Comparison of ENCODE assay signal across 18 cellular contexts in genomic region chr7:30246392-30246791, GRCh38. TPM values are rescaled to one million over a fixed set of nuclear protein-coding genes. Genes with fewer than 3 reads are reported as not detected.
A peak's percentile ranks its signal among the peaks of the same experiment; 100 is the strongest.
DNase-seq lines count a peak whose midpoint lies in the region; ATAC-seq, FAIRE-seq and TF ChIP-seq lines count a peak whose summit lies in the region.
"Had no signal": no experiment of that assay in that cellular context is flagged by ENCODE, and none has a peak within 500 bp of the region (broad histone marks: within the 10 kb centered on the region; RNA-seq: fewer than 3 reads in every experiment).

No MANE protein-coding gene starts in this region.

- H2BK15ac ChIP-seq in IMR-90 (ENCODE audit: low read depth, low read length), result no peak overlapping the region

- no peak overlapping the region for H2AK5ac ChIP-seq in IMR-90 (ENCODE audit: low read depth, low read length)

- H3K4me1 Mint-ChIP-seq in T-cell, result peaks cover 30 to 31% (median 30%) of the 10 kb centered on the region in 3 donors

- H3K4me2 ChIP-seq in IMR-90 (ENCODE audit: low read depth, low read length), result no peak overlapping the region
- no peak overlapping the region for H3K4me2 ChIP-seq in K562 (ENCODE audit: insufficient read depth, low read length)
- H3K4me2 ChIP-seq: KMS-11 had no signal

- H3K9ac ChIP-seq in IMR-90 (ENCODE audit: low read depth, low read length) (no peak overlapping the region), K562 (ENCODE audit: insufficient read depth in 1 of 2, low read depth in 2 of 2, low read length in 2 of 2) (no peak overlapping the region)
- H3K9ac ChIP-seq: KMS-11 had no signal

- no peaks in the 10 kb centered on the region for H3K9me1 ChIP-seq in IMR-90 (ENCODE audit: insufficient read depth, low read length)
- H3K9me1 ChIP-seq in K562 (ENCODE audit: control insufficient read depth, insufficient read depth, low read length), result no peaks in the 10 kb centered on the region

- no peak overlapping the region for H4K91ac ChIP-seq in IMR-90 (ENCODE audit: insufficient read depth, low read depth, low read length)

- FAIRE-seq in K562 (lab: Jason Lieb, UNC), result no peak
- FAIRE-seq: GM12878, RCC 7860 had no signal

- H3K18ac ChIP-seq in IMR-90 (ENCODE audit: low read depth, low read length), result no peak overlapping the region

- intact Hi-C loops in heart left ventricle (cut with DNase I), result loop anchor here in 1 of 10 donors (10.0 kb wide), 1 partner anchor 72 kb away; no protein-coding TSS in a partner anchor
- intact Hi-C loops in IMR-90 (cut with micrococcal nuclease), result no loop called here
- intact Hi-C loops in K562 (cut with micrococcal nuclease), result no loop called here
- intact Hi-C loops in right cardiac atrium (cut with DNase I), result loop anchor here in 1 of 4 donors (10.0 kb wide), 1 partner anchor 82 kb away; no protein-coding TSS in a partner anchor
- intact Hi-C loops in mucosa of descending colon (cut with DNase I, micrococcal nuclease), result no loop called here

- CTCF ChIA-PET in IMR-90 (lab: Yijun Ruan, JAX), result no interaction called here
- CTCF ChIA-PET in K562 (lab: Yijun Ruan, JAX; ENCODE audit: low intra/inter-chr PET ratio), result no interaction called here
- CTCF ChIA-PET in T-cell (lab: Charles Lee), result interaction anchor here in 1 of 2 donors (0.8 kb wide), 1 partner anchor 109 kb away, joined by 4 read pairs; no protein-coding TSS in a partner anchor

- BruUV-seq in IMR-90 (replicated peaks; lab: Mats Ljungman, UMichigan) (no TSS peak), K562 (replicated peaks; lab: Mats Ljungman, UMichigan) (no TSS peak)

- no peaks in the 10 kb centered on the region for H4K20me1 ChIP-seq in IMR-90 (ENCODE audit: insufficient read depth, low read length)
- H4K20me1 ChIP-seq in K562 (replicated peaks; ENCODE audit: control insufficient read depth, insufficient read depth, low read length), result no peaks in the 10 kb centered on the region

- no peak overlapping the region for H3K4ac ChIP-seq in IMR-90 (ENCODE audit: low read depth, low read length)

- H3K79me1 ChIP-seq in IMR-90 (ENCODE audit: low read depth in 1 of 2, low read length in 2 of 2), result no peaks in the 10 kb centered on the region

- dilution Hi-C loops in IMR-90 (cut with HindIII; ENCODE audit: low sequenced_read_pairs, unreplicated experiment), result no loop called here

- H2BK120ac ChIP-seq in IMR-90 (ENCODE audit: low read depth, low read length), result no peak overlapping the region

- H3K36me3 ChIP-seq in heart left ventricle (no peaks in the 10 kb centered on the region), right atrium auricular region (no peaks in the 10 kb centered on the region), IMR-90 (ENCODE audit: control insufficient read depth, insufficient read depth, low read length) (no peaks in the 10 kb centered on the region), K562 (ENCODE audit: control insufficient read depth, insufficient read depth, low read length) (no peaks in the 10 kb centered on the region), mucosa of descending colon (ENCODE audit: low read depth) (no peaks in the 10 kb centered on the region)
- H3K36me3 ChIP-seq: BE2C had no signal

- TF ChIP-seq CTCF in heart left ventricle (IDR thresholded peaks at IDR 0.05), result no peak
- TF ChIP-seq CTCF in right atrium auricular region (IDR thresholded peaks at IDR 0.05), result no peak
- no peak for TF ChIP-seq CTCF in IMR-90 (conservative IDR thresholded peaks at IDR 0.05; ENCODE audit: low read depth, low read length)
- TF ChIP-seq CTCF in K562 (IDR thresholded peaks at IDR 0.05 in 2 of 3, conservative IDR thresholded peaks at IDR 0.05 in 1 of 3; ENCODE audit: insufficient read depth in 2 of 3, low read depth in 1 of 3, low read length in 3 of 3), result no peak
- no peak for TF ChIP-seq CTCF in mucosa of descending colon (IDR thresholded peaks at IDR 0.05)

- in situ Hi-C loops in IMR-90 (cut with MboI; ENCODE audit: low sequenced_read_pairs) (no loop called here), K562 (cut with MboI) (no loop called here)

- H4K5ac ChIP-seq in IMR-90 (ENCODE audit: low read depth, low read length), result no peak overlapping the region

- DNase-seq in heart left ventricle, result no peak
- no peak for DNase-seq in right atrium auricular region (ENCODE audit: low spot score)
- no peak for DNase-seq in IMR-90
- DNase-seq in K562 (ENCODE audit: extremely low read depth in 1 of 4, low spot score in 3 of 4), result no peak
- peak; percentile 16 to 38 (median 32) for DNase-seq in right cardiac atrium
- DNase-seq in NCI-H524 treated with DMSO at 0.1 percent for 48 hours (lab: John Stamatoyannopoulos, UW), result no peak
- DNase-seq in T-cell, result no peak
- DNase-seq in mucosa of descending colon, result no peak
- DNase-seq: BE2C, DMS79 treated with DMSO at 0.1 percent for 48 hours, H7, NCI-H1694, NCI-H2081 treated with DMSO at 0.1 percent for 48 hours, NCI-H748 treated with DMSO at 0.1 percent for 48 hours had no signal

- POLR2A ChIA-PET in IMR-90 (lab: Charles Lee; ENCODE audit: unreplicated experiment), result no interaction called here
- POLR2A ChIA-PET in K562 (lab: Yijun Ruan, JAX), result no interaction called here
- POLR2A ChIA-PET in T-cell (lab: Charles Lee), result no interaction called here

- no peaks in the 10 kb centered on the region for H3K79me2 ChIP-seq in K562 (ENCODE audit: control insufficient read depth, insufficient read depth, low read length)

- H3K4me1 ChIP-seq in heart left ventricle, result peaks cover 0 to 35% (median 8%) of the 10 kb centered on the region in 12 donors
- no peaks in the 10 kb centered on the region for H3K4me1 ChIP-seq in right atrium auricular region
- H3K4me1 ChIP-seq in IMR-90 (ENCODE audit: control insufficient read depth, insufficient read depth, low read length), result no peaks in the 10 kb centered on the region
- peaks cover 0 to 3% of the 10 kb centered on the region in 2 experiments; a peak in 1 of 5 replicates for H3K4me1 ChIP-seq in K562 (replicated peaks in 1 of 2; ENCODE audit: control insufficient read depth in 2 of 2, insufficient read depth in 2 of 2, low read length in 2 of 2)
- no peaks in the 10 kb centered on the region for H3K4me1 ChIP-seq in right cardiac atrium (ENCODE audit: control insufficient read depth, insufficient read depth, low read length)
- H3K4me1 ChIP-seq in mucosa of descending colon (ENCODE audit: low read depth), result no peaks in the 10 kb centered on the region
- H3K4me1 ChIP-seq: BE2C had no signal

- no peak overlapping the region for H2BK5ac ChIP-seq in IMR-90 (ENCODE audit: low read depth, low read length, poor library complexity, severe bottlenecking)

- H2AFZ ChIP-seq in IMR-90 (replicated peaks; ENCODE audit: low read length, poor library complexity) (peak overlapping the region; percentile 6), K562 (ENCODE audit: low read depth, low read length) (no peak overlapping the region)

- TF ChIP-seq POLR2A in heart left ventricle (IDR thresholded peaks at IDR 0.05) (no peak), IMR-90 (IDR thresholded peaks at IDR 0.05; ENCODE audit: low read depth, low read length) (no peak), K562 (conservative IDR thresholded peaks at IDR 0.05) (no peak)

- no peak overlapping the region for H3K27ac Mint-ChIP-seq in T-cell

- no peak for TF ChIP-seq EP300 in K562 (IDR thresholded peaks at IDR 0.05; ENCODE audit: low read length)

- peak in 3 of 4 donors; percentile 47 to 54 (median 50) for ATAC-seq in heart left ventricle
- ATAC-seq in IMR-90 (ENCODE audit: low read depth), result no peak
- no peak for ATAC-seq in K562
- ATAC-seq in right cardiac atrium, result peak; percentile 32 to 57
- ATAC-seq in T-cell (replicated peaks in 1 of 4), result no peak
- no peak for ATAC-seq in mucosa of descending colon
- ATAC-seq: GM12878 had no signal

- no peak overlapping the region for H3K4me3 Mint-ChIP-seq in T-cell

- H3K56ac ChIP-seq in IMR-90 (ENCODE audit: extremely low read depth, insufficient read depth, low read length), result no peak overlapping the region

- no peak for TF ChIP-seq RAD21 in IMR-90 (IDR thresholded peaks at IDR 0.05; ENCODE audit: low read length)
- TF ChIP-seq RAD21 in K562 (CRISPR knock-in tag; conservative IDR thresholded peaks at IDR 0.05 in 1 of 2, IDR thresholded peaks at IDR 0.05 in 1 of 2), result no peak

- no peak overlapping the region for H3K4me3 ChIP-seq in heart left ventricle
- no peak overlapping the region for H3K4me3 ChIP-seq in right atrium auricular region
- no peak overlapping the region for H3K4me3 ChIP-seq in IMR-90 (ENCODE audit: insufficient read depth, low read depth, low read length)
- H3K4me3 ChIP-seq in K562, result no peak overlapping the region
- no peak overlapping the region for H3K4me3 ChIP-seq in right cardiac atrium (ENCODE audit: low read length)
- H3K4me3 ChIP-seq in mucosa of descending colon, result no peak overlapping the region
- H3K4me3 ChIP-seq: GM12878 had no signal

- H3K27ac ChIP-seq in heart left ventricle (no peak overlapping the region), right atrium auricular region (no peak overlapping the region), IMR-90 (ENCODE audit: insufficient read depth, low read length) (no peak overlapping the region), K562 (ENCODE audit: extremely low read depth, low read depth, low read length) (no peak overlapping the region), right cardiac atrium (ENCODE audit: low read length) (no peak overlapping the region)
- H3K27ac ChIP-seq: HL-60, KMS-11 had no signal

- H3K27me3 ChIP-seq in heart left ventricle (no peaks in the 10 kb centered on the region), right atrium auricular region (no peaks in the 10 kb centered on the region), IMR-90 (ENCODE audit: control insufficient read depth, insufficient read depth, low read length) (peaks cover 22% of the 10 kb centered on the region), K562 (ENCODE audit: control insufficient read depth in 2 of 2, insufficient read depth in 2 of 2, low read length in 2 of 2) (peaks cover 13 to 35% of the 10 kb centered on the region in 2 experiments; a peak in 4 of 5 replicates), right cardiac atrium (ENCODE audit: control insufficient read depth, insufficient read depth) (no peaks in the 10 kb centered on the region)
- H3K27me3 ChIP-seq: BE2C had no signal

- H3K23ac ChIP-seq in IMR-90 (ENCODE audit: low read depth, low read length), result no peak overlapping the region

- WGBS in heart left ventricle, 4 donors, result 64 to 88% (median 79%) methylated on average over 6 to 8 of the region's 8 CpGs
- 61% methylated on average over 4 of the region's 8 CpGs; no CpG with 5 or more reads in 1 of the 2 experiments for WGBS in IMR-90 (ENCODE audit: extremely low coverage in 2 of 2, insufficient read length in 1 of 2), 2 experiments
- WGBS in K562 (ENCODE audit: insufficient coverage, low coverage, missing lambda C conversion rate), result 0% methylated on average over 8 of the region's 8 CpGs
- 72% methylated on average over 8 of the region's 8 CpGs for WGBS in right cardiac atrium

- H3K27me3 Mint-ChIP-seq in T-cell, result peaks cover 0 to 5% of the 10 kb centered on the region in 2 donors

- H3K14ac ChIP-seq in IMR-90 (replicated peaks; ENCODE audit: low read depth, low read length), result no peak overlapping the region

- H3K36me3 Mint-ChIP-seq in T-cell, result no peaks in the 10 kb centered on the region

- H4K8ac ChIP-seq in IMR-90 (ENCODE audit: low read depth in 2 of 2, low read length in 2 of 2), result no peak overlapping the region

- no peak overlapping the region for H2AK9ac ChIP-seq in IMR-90 (replicated peaks; ENCODE audit: low read depth, low read length, poor library complexity)

- H3K9me3 ChIP-seq in heart left ventricle (no peaks in the 10 kb centered on the region), right atrium auricular region (no peaks in the 10 kb centered on the region), IMR-90 (ENCODE audit: control insufficient read depth, insufficient read depth, low read length) (no peaks in the 10 kb centered on the region), K562 (replicated peaks; ENCODE audit: control insufficient read depth, insufficient read depth, low read depth, low read length) (no peaks in the 10 kb centered on the region), right cardiac atrium (ENCODE audit: control insufficient read depth, low read length) (no peaks in the 10 kb centered on the region), mucosa of descending colon (no peaks in the 10 kb centered on the region)
- H3K9me3 ChIP-seq: BE2C had no signal

- no peak overlapping the region for H2BK20ac ChIP-seq in IMR-90 (ENCODE audit: low read depth, low read length)

- H3K9me3 Mint-ChIP-seq in T-cell, result no peaks in the 10 kb centered on the region

RNA-seq across cellular contexts. Expression of gene ZNRF2, which starts 38.0 kb away (rescaled TPM):
- total RNA-seq in heart left ventricle (10 to 100 TPM in 6 of 9 donors, 1 to 10 TPM in 3; 7.3 to 15.2 (median 10.9) TPM), right atrium auricular region (1 to 10 TPM; 7.6 to 9.7 TPM), IMR-90 (2012; rRNA removed) (0.54 and 0.83 TPM in 2 replicates), K562 (2014; rRNA removed) (13.9 and 18.1 TPM in 2 replicates), K562 (2014; rRNA removed; fragmentation: Illumina TruSeq; extraction: Trizol) (6.8 and 8.1 TPM in 2 replicates), K562 (2015; rRNA removed; fragmentation: Illumina TruSeq; extraction: Trizol) (5.2 and 5.9 TPM in 2 replicates), K562 (2021) (8.3 and 9.4 TPM in 2 replicates), right cardiac atrium (1 to 10 TPM; 5.8 to 8.5 (median 7.0) TPM), T-cell (10 to 100 TPM; 22.4 to 38.4 (median 30.8) TPM), mucosa of descending colon (10 to 100 TPM; 34.0 to 53.3 (median 40.5) TPM)
- polyA plus RNA-seq in heart left ventricle (1 to 10 TPM; 2.7 to 6.1 TPM), IMR-90 (2012; rRNA removed) (0.31 and 0.33 TPM in 2 replicates), K562 (2011; rRNA removed) (4.1 and 5.5 TPM in 2 replicates), K562 (2014; fragmentation: Illumina TruSeq; extraction: Trizol) (4.7 and 5.5 TPM in 2 replicates), K562 (2014; fragmentation: Nextera tagmentation; extraction: Ambion mirVana) (1 to 10 TPM; 1.1 to 1.2 TPM), K562 (2014; rRNA removed) (4.7 and 4.9 TPM in 2 replicates), right cardiac atrium (2.5 TPM)
- 0.12 and 0.34 TPM in 2 replicates for polyA plus RNA-seq in IMR-90 (2012; cell fraction: cytosol; rRNA removed)
- polyA plus RNA-seq in IMR-90 (2012; cell fraction: nucleus; rRNA removed; ENCODE audit: low replicate concordance), result 0.34 and 0.36 TPM in 2 replicates
- 5.4 and 16.5 TPM in 2 replicates for total RNA-seq in K562 (2011; cell fraction: chromatin; rRNA removed; ENCODE audit: low replicate concordance)
- total RNA-seq in K562 (2011; cell fraction: nucleolus; rRNA removed), result 4.0 and 7.5 TPM in 2 replicates
- total RNA-seq in K562 (2011; cell fraction: nucleoplasm; rRNA removed), result 5.4 and 9.7 TPM in 2 replicates
- polyA plus RNA-seq in K562 (2011; cell fraction: cytosol; rRNA removed), result 1.7 and 3.0 TPM in 2 replicates
- polyA plus RNA-seq in K562 (2011; cell fraction: nucleus; rRNA removed), result 3.2 and 4.0 TPM in 2 replicates
- 3.6 and 5.3 TPM in 2 replicates for polyA plus RNA-seq in K562 (2012)
- 6.5 and 9.6 TPM in 2 replicates for polyA minus RNA-seq in K562 (2011; rRNA and poly(A)+ RNA removed)
- 4.6 and 5.2 TPM in 2 replicates for polyA minus RNA-seq in K562 (2011; cell fraction: cytosol; rRNA and poly(A)+ RNA removed)
- polyA minus RNA-seq in K562 (2011; cell fraction: nucleus; rRNA and poly(A)+ RNA removed), result 17.7 and 20.2 TPM in 2 replicates

Comparison
In these comparisons a context has a peak if more than half of its experiments do, and no peak if none do; other contexts are left out.
1. DNase-seq: peak in right cardiac atrium (3 of 3); none in heart left ventricle (0 of 5), right atrium auricular region (single experiment), IMR-90 (single experiment), K562 (0 of 4), NCI-H524 treated with DMSO at 0.1 percent for 48 hours (single experiment), T-cell (0 of 34) and mucosa of descending colon (0 of 3).
2. ATAC-seq: peak in heart left ventricle (3 of 4) and right cardiac atrium (2 of 2); none in IMR-90 (single experiment), K562 (single experiment), T-cell (0 of 4) and mucosa of descending colon (single experiment).